Comparison of ENCODE assay signal across 8 cellular contexts in the genomic region with DNA sequence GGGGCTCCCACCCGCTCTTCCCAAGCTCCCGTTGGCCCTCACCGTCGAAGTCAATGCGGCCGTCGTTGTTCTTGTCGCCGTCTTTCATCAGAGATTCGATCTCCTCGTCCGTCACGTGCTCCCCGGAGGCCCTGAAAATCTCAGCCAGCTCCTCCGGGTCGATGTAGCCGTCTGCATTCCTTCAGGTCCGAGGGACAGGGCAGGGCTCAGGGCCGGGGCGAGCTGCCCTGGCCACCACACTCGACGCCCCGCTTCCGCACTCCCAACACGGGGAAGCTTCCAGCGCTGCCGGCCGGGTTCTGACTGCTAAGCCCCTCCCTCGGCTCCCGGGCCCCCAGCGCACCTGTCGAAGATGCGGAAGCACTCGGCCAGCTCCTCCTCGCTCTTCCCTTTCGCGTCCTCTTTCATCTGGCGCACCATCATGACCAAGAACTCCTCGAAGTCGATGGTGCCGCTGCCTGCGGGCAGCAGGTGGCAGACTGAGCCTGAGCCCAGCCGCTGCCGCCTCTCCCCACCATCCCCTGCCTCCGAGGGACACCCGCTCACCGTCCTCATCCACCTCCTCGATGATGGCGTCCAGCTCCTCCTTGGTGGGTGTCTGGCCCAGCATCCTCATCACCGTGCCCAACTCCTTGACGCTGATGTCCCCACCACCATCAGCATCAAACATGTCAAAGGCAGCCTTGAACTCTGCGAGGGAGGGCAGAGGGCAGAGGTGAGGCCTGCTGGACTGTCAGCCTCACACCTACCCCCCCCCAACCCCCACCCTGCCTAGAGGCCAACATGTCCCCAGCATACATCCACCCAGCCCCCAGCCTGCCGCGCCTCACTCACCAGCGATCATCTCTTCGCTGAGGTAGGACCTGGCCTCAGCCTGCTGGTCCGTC. TPM values are rescaled to one million over a fixed set of nuclear protein-coding genes. Genes with fewer than 3 reads are reported as not detected.
A peak's percentile ranks its signal among the peaks of the same experiment; 100 is the strongest.
DNase-seq lines count a peak whose midpoint lies in the region; ATAC-seq and TF ChIP-seq lines count a peak whose summit lies in the region.

No MANE protein-coding gene starts in this region.

- no peaks in the 10 kb centered on the region for H3K9me3 ChIP-seq in CD4-positive, CD25-positive, alpha-beta regulatory T cell (ENCODE audit: control insufficient read depth in 2 of 2, low read length in 2 of 2)
- no peaks in the 10 kb centered on the region for H3K9me3 ChIP-seq in transverse colon

- intact Hi-C loops in transverse colon (cut with DNase I; ENCODE audit: low total_unique reads): no loop called here

- no peak overlapping the region for H3K27ac Mint-ChIP-seq in CD4-positive, CD25-positive, alpha-beta regulatory T cell
- H3K27ac Mint-ChIP-seq in activated CD8-positive, alpha-beta T cell treated with anti-CD3 and anti-CD28 coated beads, Interleukin-2, amount 10 ng/mL, durations not matched to agents 7 days and 5 days: no peak overlapping the region
- no peak overlapping the region for H3K27ac Mint-ChIP-seq in nephron progenitor cell

- CTCF ChIA-PET in activated CD8-positive, alpha-beta T cell treated with anti-CD3 and anti-CD28 coated beads, Interleukin-2, amount 10 ng/mL, durations not matched to agents 7 days and 5 days (lab: Charles Lee): interaction anchor here (0.6 to 2.1 kb wide), 22 partner anchors 8 to 146 kb away, joined by 3 to 11 read pairs (median 4); partner anchors contain the start of genes PCIF1, SNX21 and SPATA25

- TF ChIP-seq POLR2A in transverse colon (IDR thresholded peaks at IDR 0.05): no peak

- H3K27me3 Mint-ChIP-seq in CD4-positive, CD25-positive, alpha-beta regulatory T cell: peaks cover 38% of the 10 kb centered on the region
- peaks cover 26% of the 10 kb centered on the region for H3K27me3 Mint-ChIP-seq in activated CD8-positive, alpha-beta T cell treated with anti-CD3 and anti-CD28 coated beads, Interleukin-2, amount 10 ng/mL, durations not matched to agents 7 days and 5 days (ENCODE audit: low read depth)
- H3K27me3 Mint-ChIP-seq in nephron progenitor cell (ENCODE audit: low read depth, poor library complexity): peaks cover 38% of the 10 kb centered on the region

- no peak overlapping the region for H3K27ac ChIP-seq in CD4-positive, CD25-positive, alpha-beta regulatory T cell (ENCODE audit: insufficient read depth, low read length, poor library complexity, severe bottlenecking)
- H3K27ac ChIP-seq in transverse colon: peak overlapping the region in 1 of 4 donors; percentile 69

- DNase-seq in CD4-positive, CD25-positive, alpha-beta regulatory T cell: peak; percentile 38 to 69 (median 39)
- DNase-seq in activated CD8-positive, alpha-beta T cell treated with anti-CD3 and anti-CD28 coated beads, Interleukin-2, amount 10 ng/mL, durations not matched to agents 7 days and 5 days: peak; percentile 63
- DNase-seq in epithelial cell of proximal tubule (ENCODE audit: low read depth) (no peak), nephron progenitor cell (peak; percentile 25), transverse colon (peak; percentile 72), GM19238 (ENCODE audit: insufficient read length, low spot score) (no peak), NCI-H1105 treated with DMSO at 0.1 percent for 48 hours (lab: John Stamatoyannopoulos, UW) (no peak)

- WGBS in transverse colon (ENCODE audit: low coverage in 1 of 2), 2 donors: 13 to 20% methylated on average over 9 to 49 of the region's 57 CpGs

- H3K4me1 ChIP-seq in CD4-positive, CD25-positive, alpha-beta regulatory T cell (ENCODE audit: control insufficient read depth, insufficient read depth, low read length, poor library complexity, severe bottlenecking): peaks cover 13% of the 10 kb centered on the region
- H3K4me1 ChIP-seq in transverse colon: peaks cover 4 to 42% (median 27%) of the 10 kb centered on the region in 4 donors

- H3K4me3 ChIP-seq in CD4-positive, CD25-positive, alpha-beta regulatory T cell (ENCODE audit: low read depth, low read length): peak overlapping the region; percentile 7
- H3K4me3 ChIP-seq in epithelial cell of proximal tubule (ENCODE audit: low read depth, low read length) (peak overlapping the region; percentile 34), transverse colon (peak overlapping the region in 3 of 4 donors; percentile 6 to 44 (median 8))

- H3K4me1 Mint-ChIP-seq in CD4-positive, CD25-positive, alpha-beta regulatory T cell: peaks cover 0 to 18% (median 8%) of the 10 kb centered on the region in 4 donors
- peaks cover 18% of the 10 kb centered on the region for H3K4me1 Mint-ChIP-seq in activated CD8-positive, alpha-beta T cell treated with anti-CD3 and anti-CD28 coated beads, Interleukin-2, amount 10 ng/mL, durations not matched to agents 7 days and 5 days (ENCODE audit: low read depth)
- H3K4me1 Mint-ChIP-seq in nephron progenitor cell: peaks cover 59% of the 10 kb centered on the region

- peak overlapping the region; percentile 75 to 91 (median 84) for H3K4me3 Mint-ChIP-seq in CD4-positive, CD25-positive, alpha-beta regulatory T cell
- H3K4me3 Mint-ChIP-seq in activated CD8-positive, alpha-beta T cell treated with anti-CD3 and anti-CD28 coated beads, Interleukin-2, amount 10 ng/mL, durations not matched to agents 7 days and 5 days: peak overlapping the region; percentile 60
- H3K4me3 Mint-ChIP-seq in nephron progenitor cell: peak overlapping the region; percentile 54

- peak; percentile 39; the same call in 1 of the 2 replicates for TF ChIP-seq RAD21 in Ishikawa (IDR thresholded peaks at IDR 0.05; ENCODE audit: low read depth)

- TF ChIP-seq CTCF in epithelial cell of proximal tubule (conservative IDR thresholded peaks at IDR 0.05; ENCODE audit: low read depth, low read length) (peak; percentile 61), nephron progenitor cell (IDR thresholded peaks at IDR 0.05) (no peak), transverse colon (IDR thresholded peaks at IDR 0.05) (peak; percentile 43 to 61 (median 53))

- H3K9me3 Mint-ChIP-seq in CD4-positive, CD25-positive, alpha-beta regulatory T cell: peaks cover 0 to 2% (median 0%) of the 10 kb centered on the region in 7 donors
- no peaks in the 10 kb centered on the region for H3K9me3 Mint-ChIP-seq in activated CD8-positive, alpha-beta T cell treated with anti-CD3 and anti-CD28 coated beads, Interleukin-2, amount 10 ng/mL, durations not matched to agents 7 days and 5 days (ENCODE audit: insufficient read depth)
- no peaks in the 10 kb centered on the region for H3K9me3 Mint-ChIP-seq in nephron progenitor cell

- peak; percentile 64 to 71 for ATAC-seq in CD4-positive, CD25-positive, alpha-beta regulatory T cell (ENCODE audit: low read depth in 2 of 2)
- ATAC-seq in activated CD8-positive, alpha-beta T cell treated with anti-CD3 and anti-CD28 coated beads, Interleukin-2, amount 10 ng/mL, durations not matched to agents 7 days and 5 days: peak; percentile 77

- in situ Hi-C loops in transverse colon (cut with MboI; ENCODE audit: low pct_ligation_motif_present in 1 of 4, low pct_unique_long_range_greater_than_20kb in 1 of 4, low sequenced_read_pairs in 3 of 4): loop anchor here in 2 of 4 donors (10.0 to 25.0 kb wide), 2 partner anchors 121 to 138 kb away; partner anchors contain the start of gene ZNF335 (in 1 of the 2)

- POLR2A ChIA-PET in activated CD8-positive, alpha-beta T cell treated with anti-CD3 and anti-CD28 coated beads, Interleukin-2, amount 10 ng/mL, durations not matched to agents 7 days and 5 days (lab: Charles Lee): interaction anchor here (0.8 to 2.5 kb wide), 4 partner anchors 11 to 110 kb away, joined by 3 to 10 read pairs (median 4); partner anchors contain the start of genes ACOT8, PCIF1 and ZSWIM3

- TF ChIP-seq EP300 in Ishikawa (IDR thresholded peaks at IDR 0.05; ENCODE audit: borderline replicate concordance) (no peak), transverse colon (IDR thresholded peaks at IDR 0.05; ENCODE audit: low read depth) (no peak)

- H3K36me3 Mint-ChIP-seq in CD4-positive, CD25-positive, alpha-beta regulatory T cell: no peaks in the 10 kb centered on the region
- peaks cover 2% of the 10 kb centered on the region for H3K36me3 Mint-ChIP-seq in activated CD8-positive, alpha-beta T cell treated with anti-CD3 and anti-CD28 coated beads, Interleukin-2, amount 10 ng/mL, durations not matched to agents 7 days and 5 days (ENCODE audit: low read depth)
- no peaks in the 10 kb centered on the region for H3K36me3 Mint-ChIP-seq in nephron progenitor cell (ENCODE audit: low read depth)

- H3K36me3 ChIP-seq in CD4-positive, CD25-positive, alpha-beta regulatory T cell (ENCODE audit: control insufficient read depth, insufficient read depth, low read length): no peaks in the 10 kb centered on the region
- H3K36me3 ChIP-seq in transverse colon: no peaks in the 10 kb centered on the region

- H3K27me3 ChIP-seq in CD4-positive, CD25-positive, alpha-beta regulatory T cell (ENCODE audit: control insufficient read depth, insufficient read depth, low read length): no peaks in the 10 kb centered on the region
- H3K27me3 ChIP-seq in transverse colon: peaks cover 13% of the 10 kb centered on the region

RNA-seq across cellular contexts. Expression of gene TNNC2, which starts 2.9 kb away (rescaled TPM):
- total RNA-seq in CD4-positive, CD25-positive, alpha-beta regulatory T cell: 1.4 TPM
- polyA plus RNA-seq in CD4-positive, CD25-positive, alpha-beta regulatory T cell: 1 to 10 TPM in 1 of 4 donors, under 1 TPM in 2, not detected in 1; 0.49 to 1.5 (median 0.76) TPM
- not detected for total RNA-seq in activated CD8-positive, alpha-beta T cell treated with anti-CD3 and anti-CD28 coated beads, Interleukin-2, amount 10 ng/mL, durations not matched to agents 7 days and 5 days
- total RNA-seq in epithelial cell of proximal tubule (not detected in 2 replicates), transverse colon (10 to 100 TPM in 1 of 4 donors, 1 to 10 TPM in 2, not detected in 1; 3.5 to 36.3 (median 4.6) TPM)

RNA-seq across cellular contexts. Expression of gene SNX21, which starts 9.4 kb away (rescaled TPM):
- 1.6 TPM for total RNA-seq in CD4-positive, CD25-positive, alpha-beta regulatory T cell
- 1 to 10 TPM in 3 of 4 donors, under 1 TPM in 1; 0.94 to 2.5 (median 1.7) TPM for polyA plus RNA-seq in CD4-positive, CD25-positive, alpha-beta regulatory T cell
- total RNA-seq in activated CD8-positive, alpha-beta T cell treated with anti-CD3 and anti-CD28 coated beads, Interleukin-2, amount 10 ng/mL, durations not matched to agents 7 days and 5 days: 1 to 10 TPM; 1.6 to 1.7 TPM
- total RNA-seq in epithelial cell of proximal tubule: 20.1 and 29.0 TPM in 2 replicates
- 100 to 1,000 TPM in 1 of 4 donors, 10 to 100 TPM in 3; 36.7 to 222 (median 63.0) TPM for total RNA-seq in transverse colon

RNA-seq across cellular contexts. Expression of gene UBE2C, which starts 11.7 kb away (rescaled TPM):
- 1.2 TPM for total RNA-seq in CD4-positive, CD25-positive, alpha-beta regulatory T cell
- polyA plus RNA-seq in CD4-positive, CD25-positive, alpha-beta regulatory T cell: 1 to 10 TPM; 3.4 to 10.0 (median 5.3) TPM
- total RNA-seq in activated CD8-positive, alpha-beta T cell treated with anti-CD3 and anti-CD28 coated beads, Interleukin-2, amount 10 ng/mL, durations not matched to agents 7 days and 5 days: 100 to 1,000 TPM; 251 to 261 TPM
- 345 and 447 TPM in 2 replicates for total RNA-seq in epithelial cell of proximal tubule
- total RNA-seq in transverse colon: 10 to 100 TPM in 1 of 4 donors, 1 to 10 TPM in 3; 2.7 to 27.1 (median 6.9) TPM

RNA-seq across cellular contexts. Expression of gene DNTTIP1, which starts 32.4 kb away (rescaled TPM):
- 16.4 TPM for total RNA-seq in CD4-positive, CD25-positive, alpha-beta regulatory T cell
- polyA plus RNA-seq in CD4-positive, CD25-positive, alpha-beta regulatory T cell: 10 to 100 TPM; 33.1 to 48.0 (median 45.3) TPM
- total RNA-seq in activated CD8-positive, alpha-beta T cell treated with anti-CD3 and anti-CD28 coated beads, Interleukin-2, amount 10 ng/mL, durations not matched to agents 7 days and 5 days: 10 to 100 TPM; 34.7 to 34.8 TPM
- total RNA-seq in epithelial cell of proximal tubule: 23.1 and 34.7 TPM in 2 replicates
- total RNA-seq in transverse colon: 100 to 1,000 TPM in 1 of 4 donors, 10 to 100 TPM in 3; 14.9 to 210 (median 37.0) TPM

RNA-seq across cellular contexts. Expression of gene WFDC3, which starts 32.5 kb away (rescaled TPM):
- total RNA-seq in CD4-positive, CD25-positive, alpha-beta regulatory T cell: not detected
- not detected for polyA plus RNA-seq in CD4-positive, CD25-positive, alpha-beta regulatory T cell
- not detected for total RNA-seq in activated CD8-positive, alpha-beta T cell treated with anti-CD3 and anti-CD28 coated beads, Interleukin-2, amount 10 ng/mL, durations not matched to agents 7 days and 5 days
- total RNA-seq in epithelial cell of proximal tubule: 0.43 and 0.69 TPM in 2 replicates
- total RNA-seq in transverse colon: 10 to 100 TPM in 1 of 4 donors, 1 to 10 TPM in 3; 1.7 to 14.9 (median 2.6) TPM

Comparison
In these comparisons a context has a peak if more than half of its experiments do, and no peak if none do; other contexts are left out.
1. DNase-seq: peak in CD4-positive, CD25-positive, alpha-beta regulatory T cell (3 of 3), activated CD8-positive, alpha-beta T cell treated with anti-CD3 and anti-CD28 coated beads, Interleukin-2, amount 10 ng/mL, durations not matched to agents 7 days and 5 days (single experiment), nephron progenitor cell (single experiment) and transverse colon (single experiment); none in epithelial cell of proximal tubule (single experiment), GM19238 (single experiment) and NCI-H1105 treated with DMSO at 0.1 percent for 48 hours (single experiment).
2. RNA of gene UBE2C, which starts 11.7 kb away (total RNA-seq): 345 to 447 TPM in epithelial cell of proximal tubule and 251 to 261 TPM in activated CD8-positive, alpha-beta T cell treated with anti-CD3 and anti-CD28 coated beads, Interleukin-2, amount 10 ng/mL, durations not matched to agents 7 days and 5 days; 2.7 to 27.1 TPM in transverse colon and 1.2 TPM in CD4-positive, CD25-positive, alpha-beta regulatory T cell (single experiment); every median in the first group is over 4 times any median in the second.
3. Peak in every context shown above with its lines, with median percentiles within 50 percentile points of each other: H3K4me3 ChIP-seq and H3K4me3 Mint-ChIP-seq.